ENCODE assay signal across 19 cellular contexts in genomic region chr10:124294811-124295770, GRCh38.
A peak's percentile ranks its signal among the peaks of the same experiment; 100 is the strongest.
DNase-seq lines count a peak whose midpoint lies in the region; ATAC-seq and TF ChIP-seq lines count a peak whose summit lies in the region.
"Had no signal": no experiment of that assay in that cellular context is flagged by ENCODE, and none has a peak within 500 bp of the region (broad histone marks: within the 10 kb centered on the region; RNA-seq: fewer than 3 reads in every experiment).

No MANE protein-coding gene starts in this region.

- H4K91ac ChIP-seq in H9 (ENCODE audit: insufficient read length, low read depth, low read length): no peak overlapping the region

- H4K20me1 ChIP-seq in H9 (ENCODE audit: control insufficient read depth, insufficient read depth, insufficient read length): no peaks in the 10 kb centered on the region

- no peak overlapping the region for H2BK12ac ChIP-seq in H9 (ENCODE audit: insufficient read length, low read depth, low read length)

- no peak overlapping the region for H3K4me3 Mint-ChIP-seq in H9
- H3K4me3 Mint-ChIP-seq: stimulated activated memory B cell treated with anti-CD40 and anti-IgM and Interleukin-4, amounts not matched to agents 10 μg/mL and 1 μg/mL and 100 μg/mL, for 72 hours had no signal

- H3K27me3 ChIP-seq in H9 (ENCODE audit: insufficient read depth, low read length): no peaks in the 10 kb centered on the region
- no peaks in the 10 kb centered on the region for H3K27me3 ChIP-seq in upper lobe of left lung
- H3K27me3 ChIP-seq: neutrophil, Peyer's patch, right atrium auricular region, testis had no signal

- DNase-seq in H9: peak; percentile 17
- peak; percentile 15 for DNase-seq in NCI-H2081 treated with DMSO at 0.1 percent for 48 hours (lab: John Stamatoyannopoulos, UW)
- peak; percentile 45 for DNase-seq in coronary artery (ENCODE audit: low spot score)
- peak; percentile 55 for DNase-seq in posterior vena cava (ENCODE audit: low spot score)
- no peak for DNase-seq in SIG-M5 (lab: John Stamatoyannopoulos, UW)
- DNase-seq in NK-92 treated with Interleukin-12 subunit alpha and Interleukin-12 subunit beta, amount 100 ng/mL, for 24 hours (lab: John Stamatoyannopoulos, UW): no peak
- DNase-seq in upper lobe of left lung: no peak
- DNase-seq: activated CD4-positive, alpha-beta T cell treated with anti-CD3 and anti-CD28 coated beads for 4 hours; activated naive CD4-positive, alpha-beta T cell treated with Interleukin-2 at 50 U/mL for 16 hours; amygdala; central memory CD4-positive, alpha-beta T cell; effector memory CD4-positive, alpha-beta T cell; stimulated activated CD4-positive, alpha-beta T cell treated with anti-CD3 and anti-CD28 coated beads, Interleukin-15, amount 100 ng/mL, for 24 hours; SW 1271; testis had no signal

- no peak overlapping the region for H4K5ac ChIP-seq in H9 (ENCODE audit: insufficient read length, low read depth, low read length)

- H3K4me2 ChIP-seq in H9 (ENCODE audit: insufficient read depth, insufficient read length, low read length): no peak overlapping the region

- intact Hi-C loops in posterior vena cava (cut with DNase I): no loop called here

- H3K4me3 ChIP-seq in coronary artery: no peak overlapping the region
- H3K4me3 ChIP-seq in upper lobe of left lung: no peak overlapping the region
- H3K4me3 ChIP-seq: Peyer's patch, right atrium auricular region, testis had no signal

- no peak for ATAC-seq in upper lobe of left lung (ENCODE audit: low FRiP score in 2 of 2)
- ATAC-seq: stimulated activated memory B cell treated with anti-CD40 and anti-IgM and Interleukin-4, amounts not matched to agents 10 μg/mL and 1 μg/mL and 100 μg/mL, for 72 hours had no signal

- H3K36me3 Mint-ChIP-seq in H9 (ENCODE audit: insufficient read depth in 1 of 3, low read depth in 3 of 3): peaks cover 0 to 1% (median under 1%) of the 10 kb centered on the region in 3 experiments; a peak in 3 of 7 replicates
- H3K36me3 Mint-ChIP-seq: stimulated activated memory B cell treated with anti-CD40 and anti-IgM and Interleukin-4, amounts not matched to agents 10 μg/mL and 1 μg/mL and 100 μg/mL, for 72 hours had no signal

- H3K4me1 Mint-ChIP-seq in H9: no peaks in the 10 kb centered on the region

- no peaks in the 10 kb centered on the region for H3K23me2 ChIP-seq in H9 (ENCODE audit: insufficient read length, low read depth, low read length, poor library complexity, severe bottlenecking)

- TF ChIP-seq CTCF in H9 (conservative IDR thresholded peaks at IDR 0.05) (no peak), coronary artery (IDR thresholded peaks at IDR 0.05) (no peak), upper lobe of left lung (IDR thresholded peaks at IDR 0.05) (no peak)

- H3K79me2 ChIP-seq in H9 (ENCODE audit: insufficient read depth, low read length): no peaks in the 10 kb centered on the region

- no peak overlapping the region for H3K27ac ChIP-seq in H9 (ENCODE audit: insufficient read length, low read depth, low read length)
- H3K27ac ChIP-seq in coronary artery: no peak overlapping the region
- H3K27ac ChIP-seq in upper lobe of left lung: no peak overlapping the region
- H3K27ac ChIP-seq: neutrophil, Peyer's patch, right atrium auricular region, testis had no signal

- H2AFZ ChIP-seq in H9 (ENCODE audit: low read length): no peak overlapping the region

- H3K9me3 ChIP-seq in H9 (ENCODE audit: control insufficient read depth, low read depth, low read length) (no peaks in the 10 kb centered on the region), upper lobe of left lung (no peaks in the 10 kb centered on the region)
- H3K9me3 ChIP-seq: neutrophil, Peyer's patch, right atrium auricular region, testis had no signal

- no peak overlapping the region for H2BK15ac ChIP-seq in H9 (ENCODE audit: low read depth, low read length)

- H3K18ac ChIP-seq in H9 (ENCODE audit: insufficient read length, low read depth, low read length): no peak overlapping the region

- no peak for TF ChIP-seq EP300 in upper lobe of left lung (IDR thresholded peaks at IDR 0.05)

- H3K27me3 Mint-ChIP-seq in H9 (ENCODE audit: low read depth): peaks cover 7% of the 10 kb centered on the region
- H3K27me3 Mint-ChIP-seq: stimulated activated memory B cell treated with anti-CD40 and anti-IgM and Interleukin-4, amounts not matched to agents 10 μg/mL and 1 μg/mL and 100 μg/mL, for 72 hours had no signal

- no peak overlapping the region for H3K9ac ChIP-seq in H9 (ENCODE audit: extremely low read depth, insufficient read length, low read length)

- H3K23ac ChIP-seq in H9 (ENCODE audit: insufficient read length, low read depth, low read length): no peak overlapping the region

- H3K36me3 ChIP-seq in upper lobe of left lung: no peaks in the 10 kb centered on the region
- H3K36me3 ChIP-seq: neutrophil, Peyer's patch, right atrium auricular region had no signal

- H3K56ac ChIP-seq in H9 (ENCODE audit: insufficient read length, low read depth, low read length): no peak overlapping the region

- H2BK120ac ChIP-seq in H9 (ENCODE audit: low read depth, low read length, poor library complexity, severe bottlenecking): no peak overlapping the region

- no peaks in the 10 kb centered on the region for H3K4me1 ChIP-seq in H9 (ENCODE audit: insufficient read depth, low read length)
- H3K4me1 ChIP-seq in upper lobe of left lung: peaks cover 0 to 5% (median 2%) of the 10 kb centered on the region in 4 donors
- H3K4me1 ChIP-seq: Peyer's patch, right atrium auricular region, testis had no signal

- H4K8ac ChIP-seq in H9 (replicated peaks; ENCODE audit: insufficient read length, low read depth, low read length): no peak overlapping the region

- no CpG with 5 or more reads among the region's 22 CpGs for WGBS in H9 (ENCODE audit: extremely low coverage, insufficient read length, low lambda C conversion rate)
- 86 to 93% methylated on average over 10 to 22 of the region's 22 CpGs for WGBS in upper lobe of left lung, 2 donors

- H3K9me3 Mint-ChIP-seq in H9: peaks cover 0 to 2% of the 10 kb centered on the region in 2 experiments; a peak in 4 of 5 replicates

- no peak overlapping the region; a peak in 1 of 7 replicates for H3K27ac Mint-ChIP-seq in H9
- H3K27ac Mint-ChIP-seq: stimulated activated memory B cell treated with anti-CD40 and anti-IgM and Interleukin-4, amounts not matched to agents 10 μg/mL and 1 μg/mL and 100 μg/mL, for 72 hours had no signal

- no peaks in the 10 kb centered on the region for H3K79me1 ChIP-seq in H9 (ENCODE audit: insufficient read depth, low read depth, low read length, poor library complexity, severe bottlenecking)

- no peak overlapping the region for H3K14ac ChIP-seq in H9 (ENCODE audit: insufficient read depth, low read length)

- H2BK20ac ChIP-seq in H9 (ENCODE audit: low read depth, low read length, poor library complexity, severe bottlenecking): no peak overlapping the region

- H3T11ph ChIP-seq in H9 (ENCODE audit: low read length): no peak overlapping the region

- H2AK5ac ChIP-seq in H9 (ENCODE audit: insufficient read length, low read length): no peak overlapping the region

- H3K4ac ChIP-seq in H9 (ENCODE audit: low read depth, low read length): no peak overlapping the region

- no peak for TF ChIP-seq POLR2A in upper lobe of left lung (IDR thresholded peaks at IDR 0.05)

- no peak overlapping the region for H2BK5ac ChIP-seq in H9 (ENCODE audit: insufficient read length, low read length)

Comparison
In these comparisons a context has a peak if more than half of its experiments do, and no peak if none do; other contexts are left out.
1. DNase-seq: peak in H9 (single experiment), NCI-H2081 treated with DMSO at 0.1 percent for 48 hours (single experiment), coronary artery (single experiment) and posterior vena cava (single experiment); none in SIG-M5 (single experiment), NK-92 treated with Interleukin-12 subunit alpha and Interleukin-12 subunit beta, amount 100 ng/mL, for 24 hours (single experiment) and upper lobe of left lung (0 of 2).